ENCODE assay signal across 1 cellular context in genomic region chr2:73233932-73234832, GRCh38.
TF ChIP-seq lines count a peak whose summit lies in the region.

Gene CCT7 (plus strand): TSS chr2:73234308. CDS start chr2:73234379, 71 bp downstream.

TF ChIP-seq in HepG2, 621 proteins besides CTCF, POLR2A, EP300 and RAD21 (continued from another document and continues in another):
- TF ChIP-seq CSRNP2 (CRISPR knock-in tag; conservative IDR thresholded peaks at IDR 0.05; ENCODE audit: low read depth) (no peak), ZNF317 (CRISPR knock-in tag; IDR thresholded peaks at IDR 0.05) (peak; percentile 82; the same call in 1 of the 2 replicates), NBN (conservative IDR thresholded peaks at IDR 0.05) (no peak), SOX13 (IDR thresholded peaks at IDR 0.05) (no peak), SOX13 (CRISPR knock-in tag; conservative IDR thresholded peaks at IDR 0.05 in 1 of 2, IDR thresholded peaks at IDR 0.05 in 1 of 2) (no peak; a peak in 1 of 4 replicates), IKZF4 (CRISPR knock-in tag; IDR thresholded peaks at IDR 0.05; ENCODE audit: borderline replicate concordance, low read depth, not compliant biosample characterization) (no peak), ZNF615 (CRISPR knock-in tag; IDR thresholded peaks at IDR 0.05; ENCODE audit: borderline replicate concordance) (peak; percentile 78; the same call in 1 of the 2 replicates), TERF1 (CRISPR knock-in tag; IDR thresholded peaks at IDR 0.05) (no peak), ZNF800 (CRISPR knock-in tag; IDR thresholded peaks at IDR 0.05) (no peak; the same call in 1 of the 2 replicates), ASH2L (IDR thresholded peaks at IDR 0.05; ENCODE audit: insufficient read length, low read depth, low read length) (peak; percentile 98), ZFP36L1 (CRISPR knock-in tag; IDR thresholded peaks at IDR 0.05) (peak; percentile 56), ZIK1 (CRISPR knock-in tag; IDR thresholded peaks at IDR 0.05; ENCODE audit: borderline replicate concordance, low read depth) (peak; percentile 82; the same call in 1 of the 2 replicates), TOPORS (CRISPR knock-in tag; IDR thresholded peaks at IDR 0.05) (0 out of 2 replicates have a peak, but pooled peaks have one; percentile 49), ZNF609 (CRISPR knock-in tag; IDR thresholded peaks at IDR 0.05; ENCODE audit: borderline replicate concordance) (0 out of 2 replicates have a peak, but pooled peaks have one; percentile 65), ETV6 (CRISPR knock-in tag; conservative IDR thresholded peaks at IDR 0.05) (peak; percentile 84), YEATS2 (CRISPR knock-in tag; IDR thresholded peaks at IDR 0.05; ENCODE audit: borderline replicate concordance) (peak; percentile 100), SIX1 (CRISPR knock-in tag; IDR thresholded peaks at IDR 0.05; ENCODE audit: borderline replicate concordance) (peak; percentile 48; the same call in 1 of the 2 replicates), ZNF282 (IDR thresholded peaks at IDR 0.05; ENCODE audit: partially characterized antibody) (no peak), ARHGAP35 (CRISPR knock-in tag; IDR thresholded peaks at IDR 0.05; ENCODE audit: borderline replicate concordance) (peak; percentile 78; the same call in 1 of the 2 replicates), ZNF672 (CRISPR knock-in tag; IDR thresholded peaks at IDR 0.05) (no peak), ZNF362 (CRISPR knock-in tag; IDR thresholded peaks at IDR 0.05; ENCODE audit: borderline replicate concordance) (peak; percentile 64; the same call in 1 of the 2 replicates), SIX4 (CRISPR knock-in tag; IDR thresholded peaks at IDR 0.05) (peak; percentile 18; the same call in 1 of the 2 replicates), NFIC (IDR thresholded peaks at IDR 0.05; ENCODE audit: low read length) (peak; percentile 35; the same call in 1 of the 2 replicates), HDAC6 (IDR thresholded peaks at IDR 0.05; ENCODE audit: low read depth, low read length) (0 out of 2 replicates have a peak, but pooled peaks have one; percentile 35), CENPBD1 (CRISPR knock-in tag; IDR thresholded peaks at IDR 0.05; ENCODE audit: borderline replicate concordance, low read depth) (no peak), GFI1 (CRISPR knock-in tag; IDR thresholded peaks at IDR 0.05; ENCODE audit: borderline replicate concordance) (peak; percentile 50; the same call in 1 of the 2 replicates), SKI (IDR thresholded peaks at IDR 0.05; ENCODE audit: partially characterized antibody) (no peak), ZNF251 (CRISPR knock-in tag; IDR thresholded peaks at IDR 0.05) (no peak), NFIB (CRISPR knock-in tag; IDR thresholded peaks at IDR 0.05; ENCODE audit: borderline replicate concordance) (peak; percentile 81; the same call in 1 of the 2 replicates), ZKSCAN8 (CRISPR knock-in tag; IDR thresholded peaks at IDR 0.05; ENCODE audit: borderline replicate concordance) (peak; percentile 78), ZBTB10 (CRISPR knock-in tag; IDR thresholded peaks at IDR 0.05; ENCODE audit: borderline replicate concordance) (peak; percentile 78; the same call in 1 of the 2 replicates), ZMYM3 (CRISPR knock-in tag; IDR thresholded peaks at IDR 0.05) (0 out of 2 replicates have a peak, but pooled peaks have one; percentile 10), PHF20 (CRISPR knock-in tag; IDR thresholded peaks at IDR 0.05) (peak; percentile 96), ZNF367 (CRISPR knock-in tag; IDR thresholded peaks at IDR 0.05; ENCODE audit: borderline replicate concordance) (peak; percentile 59; the same call in 1 of the 2 replicates), ZBTB4 (CRISPR knock-in tag; IDR thresholded peaks at IDR 0.05; ENCODE audit: borderline replicate concordance) (peak; percentile 49; the same call in 1 of the 2 replicates), PCBP2 (optimal IDR thresholded peaks at IDR 0.05; ENCODE audit: low read depth, low read length, poor library complexity, severe bottlenecking) (peak; percentile 30), HOMEZ (CRISPR knock-in tag; IDR thresholded peaks at IDR 0.05; ENCODE audit: low read depth) (0 out of 2 replicates have a peak, but pooled peaks have one; percentile 34), ZSCAN9 (CRISPR knock-in tag; IDR thresholded peaks at IDR 0.05; ENCODE audit: borderline replicate concordance) (peak; percentile 82), MIXL1 (CRISPR knock-in tag; IDR thresholded peaks at IDR 0.05) (peak; percentile 87), ZNF121 (CRISPR knock-in tag; IDR thresholded peaks at IDR 0.05) (peak; percentile 71; the same call in 1 of the 2 replicates)
